In the genomic region with DNA sequence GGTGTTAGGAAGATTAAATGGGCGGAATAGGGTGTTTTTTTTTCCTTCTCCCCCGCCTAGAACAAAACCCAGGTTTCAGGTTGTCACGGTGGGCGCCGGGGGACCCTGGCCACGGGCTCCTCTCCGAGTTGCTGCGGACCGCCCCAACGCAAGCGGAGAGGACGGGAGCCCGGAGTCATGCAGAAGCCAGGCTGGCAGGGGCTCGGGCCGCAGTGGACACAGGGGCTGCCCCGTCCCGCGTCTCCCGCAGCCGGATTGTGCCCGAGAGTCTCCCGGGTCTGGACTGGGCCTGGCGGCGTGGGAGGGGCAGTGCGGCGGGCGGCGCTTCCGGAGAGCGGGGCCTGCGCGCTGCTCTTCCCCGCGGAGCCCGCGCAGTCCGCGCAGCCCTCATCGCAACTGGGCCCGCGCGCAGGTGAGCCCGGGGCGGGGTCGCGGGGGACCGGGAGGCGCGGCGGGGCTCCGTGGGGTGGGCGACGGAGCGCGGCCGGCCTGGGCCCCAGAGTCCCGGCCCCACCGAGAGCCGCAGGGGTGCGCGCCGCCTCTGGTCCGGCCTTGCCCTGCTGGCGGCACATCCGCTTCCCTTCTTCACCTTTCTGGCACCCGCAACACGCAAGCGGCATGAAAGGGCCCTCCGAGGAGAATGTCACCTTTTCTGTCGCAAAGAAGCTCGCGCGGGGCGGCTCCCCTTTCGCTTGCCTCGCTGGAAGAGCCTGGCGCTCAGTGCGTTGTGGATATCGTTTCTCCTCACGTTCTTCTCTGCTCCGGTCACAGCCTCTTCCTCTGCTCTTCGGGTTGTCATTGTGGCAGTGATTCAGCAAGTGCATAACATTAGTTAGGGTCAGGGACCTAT, we compare ENCODE assay signal across 1 cellular context.
A peak's percentile ranks its signal among the peaks of the same experiment; 100 is the strongest.
TF ChIP-seq lines count a peak whose summit lies in the region.

A gene with protein sequence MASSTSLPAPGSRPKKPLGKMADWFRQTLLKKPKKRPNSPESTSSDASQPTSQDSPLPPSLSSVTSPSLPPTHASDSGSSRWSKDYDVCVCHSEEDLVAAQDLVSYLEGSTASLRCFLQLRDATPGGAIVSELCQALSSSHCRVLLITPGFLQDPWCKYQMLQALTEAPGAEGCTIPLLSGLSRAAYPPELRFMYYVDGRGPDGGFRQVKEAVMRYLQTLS (plus strand): TSS at position 352 of the 850 bp plus-strand sequence. CDS start 7,802 bp downstream, outside the sequence.

TF ChIP-seq in HepG2, 621 proteins besides CTCF, POLR2A, EP300 and RAD21 (continued from another document and continues in another):
- TF ChIP-seq, protein P1, sequence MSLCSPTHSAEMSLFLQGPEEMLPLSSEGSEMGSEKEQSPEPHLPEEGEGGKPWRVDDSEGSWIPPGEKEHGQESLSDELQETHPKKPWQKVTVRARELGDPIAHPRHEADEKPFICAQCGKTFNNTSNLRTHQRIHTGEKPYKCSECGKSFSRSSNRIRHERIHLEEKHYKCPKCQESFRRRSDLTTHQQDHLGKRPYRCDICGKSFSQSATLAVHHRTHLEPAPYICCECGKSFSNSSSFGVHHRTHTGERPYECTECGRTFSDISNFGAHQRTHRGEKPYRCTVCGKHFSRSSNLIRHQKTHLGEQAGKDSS (CRISPR knock-in tag; IDR thresholded peaks at IDR 0.05; ENCODE audit: borderline replicate concordance, low read depth) = no peak
- TF ChIP-seq CREM (IDR thresholded peaks at IDR 0.05) = no peak
- no peak for TF ChIP-seq CREM (CRISPR knock-in tag; IDR thresholded peaks at IDR 0.05)
- 0 out of 2 replicates have a peak, but pooled peaks have one; percentile 22 for TF ChIP-seq ELF1 (CRISPR knock-in tag; IDR thresholded peaks at IDR 0.05)
- TF ChIP-seq, protein P2, sequence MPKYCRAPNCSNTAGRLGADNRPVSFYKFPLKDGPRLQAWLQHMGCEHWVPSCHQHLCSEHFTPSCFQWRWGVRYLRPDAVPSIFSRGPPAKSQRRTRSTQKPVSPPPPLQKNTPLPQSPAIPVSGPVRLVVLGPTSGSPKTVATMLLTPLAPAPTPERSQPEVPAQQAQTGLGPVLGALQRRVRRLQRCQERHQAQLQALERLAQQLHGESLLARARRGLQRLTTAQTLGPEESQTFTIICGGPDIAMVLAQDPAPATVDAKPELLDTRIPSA (CRISPR knock-in tag; IDR thresholded peaks at IDR 0.05; ENCODE audit: borderline replicate concordance) = no peak
- TF ChIP-seq SMARCE1 (IDR thresholded peaks at IDR 0.05; ENCODE audit: borderline replicate concordance) = no peak
- TF ChIP-seq, protein P3, sequence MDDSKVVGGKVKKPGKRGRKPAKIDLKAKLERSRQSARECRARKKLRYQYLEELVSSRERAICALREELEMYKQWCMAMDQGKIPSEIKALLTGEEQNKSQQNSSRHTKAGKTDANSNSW (CRISPR knock-in tag; IDR thresholded peaks at IDR 0.05; ENCODE audit: borderline replicate concordance) = no peak
- TF ChIP-seq YY1 (IDR thresholded peaks at IDR 0.05; ENCODE audit: insufficient read depth, insufficient replicate concordance, low read depth, low read length) = peak; percentile 64
- TF ChIP-seq, protein P4, sequence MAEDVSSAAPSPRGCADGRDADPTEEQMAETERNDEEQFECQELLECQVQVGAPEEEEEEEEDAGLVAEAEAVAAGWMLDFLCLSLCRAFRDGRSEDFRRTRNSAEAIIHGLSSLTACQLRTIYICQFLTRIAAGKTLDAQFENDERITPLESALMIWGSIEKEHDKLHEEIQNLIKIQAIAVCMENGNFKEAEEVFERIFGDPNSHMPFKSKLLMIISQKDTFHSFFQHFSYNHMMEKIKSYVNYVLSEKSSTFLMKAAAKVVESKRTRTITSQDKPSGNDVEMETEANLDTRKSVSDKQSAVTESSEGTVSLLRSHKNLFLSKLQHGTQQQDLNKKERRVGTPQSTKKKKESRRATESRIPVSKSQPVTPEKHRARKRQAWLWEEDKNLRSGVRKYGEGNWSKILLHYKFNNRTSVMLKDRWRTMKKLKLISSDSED (CRISPR knock-in tag; IDR thresholded peaks at IDR 0.05) = no peak
- TF ChIP-seq, protein P5, sequence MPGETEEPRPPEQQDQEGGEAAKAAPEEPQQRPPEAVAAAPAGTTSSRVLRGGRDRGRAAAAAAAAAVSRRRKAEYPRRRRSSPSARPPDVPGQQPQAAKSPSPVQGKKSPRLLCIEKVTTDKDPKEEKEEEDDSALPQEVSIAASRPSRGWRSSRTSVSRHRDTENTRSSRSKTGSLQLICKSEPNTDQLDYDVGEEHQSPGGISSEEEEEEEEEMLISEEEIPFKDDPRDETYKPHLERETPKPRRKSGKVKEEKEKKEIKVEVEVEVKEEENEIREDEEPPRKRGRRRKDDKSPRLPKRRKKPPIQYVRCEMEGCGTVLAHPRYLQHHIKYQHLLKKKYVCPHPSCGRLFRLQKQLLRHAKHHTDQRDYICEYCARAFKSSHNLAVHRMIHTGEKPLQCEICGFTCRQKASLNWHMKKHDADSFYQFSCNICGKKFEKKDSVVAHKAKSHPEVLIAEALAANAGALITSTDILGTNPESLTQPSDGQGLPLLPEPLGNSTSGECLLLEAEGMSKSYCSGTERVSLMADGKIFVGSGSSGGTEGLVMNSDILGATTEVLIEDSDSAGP (CRISPR knock-in tag; IDR thresholded peaks at IDR 0.05; ENCODE audit: borderline replicate concordance) = peak; percentile 69; the same call in 1 of the 2 replicates
- TF ChIP-seq ZNF619 (CRISPR knock-in tag; IDR thresholded peaks at IDR 0.05) = no peak; the same call in 1 of the 2 replicates
- TF ChIP-seq ZNF75D (CRISPR knock-in tag; IDR thresholded peaks at IDR 0.05; ENCODE audit: borderline replicate concordance) = no peak
- no peak for TF ChIP-seq NFYB (CRISPR knock-in tag; IDR thresholded peaks at IDR 0.05)
- no peak for TF ChIP-seq ATF1 (CRISPR knock-in tag; IDR thresholded peaks at IDR 0.05)
- peak; percentile 98 for TF ChIP-seq HNRNPLL (IDR thresholded peaks at IDR 0.05; ENCODE audit: low read depth, low read length, poor library complexity, severe bottlenecking)
- TF ChIP-seq, protein P6, sequence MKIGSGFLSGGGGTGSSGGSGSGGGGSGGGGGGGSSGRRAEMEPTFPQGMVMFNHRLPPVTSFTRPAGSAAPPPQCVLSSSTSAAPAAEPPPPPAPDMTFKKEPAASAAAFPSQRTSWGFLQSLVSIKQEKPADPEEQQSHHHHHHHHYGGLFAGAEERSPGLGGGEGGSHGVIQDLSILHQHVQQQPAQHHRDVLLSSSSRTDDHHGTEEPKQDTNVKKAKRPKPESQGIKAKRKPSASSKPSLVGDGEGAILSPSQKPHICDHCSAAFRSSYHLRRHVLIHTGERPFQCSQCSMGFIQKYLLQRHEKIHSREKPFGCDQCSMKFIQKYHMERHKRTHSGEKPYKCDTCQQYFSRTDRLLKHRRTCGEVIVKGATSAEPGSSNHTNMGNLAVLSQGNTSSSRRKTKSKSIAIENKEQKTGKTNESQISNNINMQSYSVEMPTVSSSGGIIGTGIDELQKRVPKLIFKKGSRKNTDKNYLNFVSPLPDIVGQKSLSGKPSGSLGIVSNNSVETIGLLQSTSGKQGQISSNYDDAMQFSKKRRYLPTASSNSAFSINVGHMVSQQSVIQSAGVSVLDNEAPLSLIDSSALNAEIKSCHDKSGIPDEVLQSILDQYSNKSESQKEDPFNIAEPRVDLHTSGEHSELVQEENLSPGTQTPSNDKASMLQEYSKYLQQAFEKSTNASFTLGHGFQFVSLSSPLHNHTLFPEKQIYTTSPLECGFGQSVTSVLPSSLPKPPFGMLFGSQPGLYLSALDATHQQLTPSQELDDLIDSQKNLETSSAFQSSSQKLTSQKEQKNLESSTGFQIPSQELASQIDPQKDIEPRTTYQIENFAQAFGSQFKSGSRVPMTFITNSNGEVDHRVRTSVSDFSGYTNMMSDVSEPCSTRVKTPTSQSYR (CRISPR knock-in tag; IDR thresholded peaks at IDR 0.05; ENCODE audit: borderline replicate concordance) = no peak
- TF ChIP-seq ZC3H13 (CRISPR knock-in tag; IDR thresholded peaks at IDR 0.05) = peak; percentile 91
- no peak for TF ChIP-seq HOXA9 (CRISPR knock-in tag; IDR thresholded peaks at IDR 0.05; ENCODE audit: borderline replicate concordance)
- TF ChIP-seq MIER3 (CRISPR knock-in tag; IDR thresholded peaks at IDR 0.05; ENCODE audit: borderline replicate concordance) = peak; percentile 33; the same call in 1 of the 2 replicates
- TF ChIP-seq TSC22D2 (CRISPR knock-in tag; IDR thresholded peaks at IDR 0.05; ENCODE audit: borderline replicate concordance) = no peak
- TF ChIP-seq, protein P7, sequence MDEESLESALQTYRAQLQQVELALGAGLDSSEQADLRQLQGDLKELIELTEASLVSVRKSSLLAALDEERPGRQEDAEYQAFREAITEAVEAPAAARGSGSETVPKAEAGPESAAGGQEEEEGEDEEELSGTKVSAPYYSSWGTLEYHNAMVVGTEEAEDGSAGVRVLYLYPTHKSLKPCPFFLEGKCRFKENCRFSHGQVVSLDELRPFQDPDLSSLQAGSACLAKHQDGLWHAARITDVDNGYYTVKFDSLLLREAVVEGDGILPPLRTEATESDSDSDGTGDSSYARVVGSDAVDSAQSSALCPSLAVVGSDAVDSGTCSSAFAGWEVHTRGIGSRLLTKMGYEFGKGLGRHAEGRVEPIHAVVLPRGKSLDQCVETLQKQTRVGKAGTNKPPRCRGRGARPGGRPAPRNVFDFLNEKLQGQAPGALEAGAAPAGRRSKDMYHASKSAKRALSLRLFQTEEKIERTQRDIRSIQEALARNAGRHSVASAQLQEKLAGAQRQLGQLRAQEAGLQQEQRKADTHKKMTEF (CRISPR knock-in tag; IDR thresholded peaks at IDR 0.05) = peak; percentile 76; the same call in 1 of the 2 replicates
- TF ChIP-seq SRY (CRISPR knock-in tag; IDR thresholded peaks at IDR 0.05) = peak; percentile 66; the same call in 1 of the 2 replicates
- TF ChIP-seq SIX1 (CRISPR knock-in tag; IDR thresholded peaks at IDR 0.05; ENCODE audit: borderline replicate concordance) = no peak
- peak; percentile 3; the same call in 1 of the 2 replicates for TF ChIP-seq BCL6 (CRISPR knock-in tag; IDR thresholded peaks at IDR 0.05)
- TF ChIP-seq FLYWCH1 (CRISPR knock-in tag; IDR thresholded peaks at IDR 0.05) = peak; percentile 74; the same call in 1 of the 2 replicates
- 0 out of 2 replicates have a peak, but pooled peaks have one; percentile 76 for TF ChIP-seq ZNF296 (CRISPR knock-in tag; conservative IDR thresholded peaks at IDR 0.05)
- TF ChIP-seq MED13 (CRISPR knock-in tag; IDR thresholded peaks at IDR 0.05) = peak; percentile 74; the same call in 1 of the 2 replicates
- TF ChIP-seq ZNF253 (CRISPR knock-in tag; IDR thresholded peaks at IDR 0.05; ENCODE audit: borderline replicate concordance) = no peak
- peak; percentile 70; the same call in 1 of the 2 replicates for TF ChIP-seq ZBTB7B (CRISPR knock-in tag; IDR thresholded peaks at IDR 0.05)
- TF ChIP-seq IRX3 (CRISPR knock-in tag; IDR thresholded peaks at IDR 0.05; ENCODE audit: borderline replicate concordance, low read depth) = no peak
- TF ChIP-seq KLF12 (CRISPR knock-in tag; IDR thresholded peaks at IDR 0.05; ENCODE audit: borderline replicate concordance) = peak; percentile 82; the same call in 1 of the 2 replicates
- TF ChIP-seq SATB2 (CRISPR knock-in tag; IDR thresholded peaks at IDR 0.05) = no peak
- peak; percentile 21; the same call in 1 of the 2 replicates for TF ChIP-seq ZNF232 (CRISPR knock-in tag; IDR thresholded peaks at IDR 0.05; ENCODE audit: borderline replicate concordance)
- no peak for TF ChIP-seq ARID2 (CRISPR knock-in tag; IDR thresholded peaks at IDR 0.05; ENCODE audit: borderline replicate concordance)
- peak; percentile 31; the same call in 1 of the 2 replicates for TF ChIP-seq ZNF766 (CRISPR knock-in tag; IDR thresholded peaks at IDR 0.05; ENCODE audit: borderline replicate concordance)
- peak; percentile 82 for TF ChIP-seq ZNF563 (CRISPR knock-in tag; IDR thresholded peaks at IDR 0.05)
- TF ChIP-seq SNRNP70 (IDR thresholded peaks at IDR 0.05; ENCODE audit: low read depth, low read length) = no peak
- TF ChIP-seq ZNF282 (IDR thresholded peaks at IDR 0.05; ENCODE audit: partially characterized antibody) = no peak
- no peak for TF ChIP-seq NFE2 (CRISPR knock-in tag; IDR thresholded peaks at IDR 0.05)
- TF ChIP-seq ZMYM2 (CRISPR knock-in tag; IDR thresholded peaks at IDR 0.05) = no peak
- no peak for TF ChIP-seq ZNF468 (CRISPR knock-in tag; IDR thresholded peaks at IDR 0.05)
- TF ChIP-seq SNAI1 (CRISPR knock-in tag; IDR thresholded peaks at IDR 0.05; ENCODE audit: borderline replicate concordance) = no peak
- 0 out of 2 replicates have a peak, but pooled peaks have one; percentile 29 for TF ChIP-seq KDM5A (IDR thresholded peaks at IDR 0.05; ENCODE audit: borderline replicate concordance, low read length)
- TF ChIP-seq, protein P8, sequence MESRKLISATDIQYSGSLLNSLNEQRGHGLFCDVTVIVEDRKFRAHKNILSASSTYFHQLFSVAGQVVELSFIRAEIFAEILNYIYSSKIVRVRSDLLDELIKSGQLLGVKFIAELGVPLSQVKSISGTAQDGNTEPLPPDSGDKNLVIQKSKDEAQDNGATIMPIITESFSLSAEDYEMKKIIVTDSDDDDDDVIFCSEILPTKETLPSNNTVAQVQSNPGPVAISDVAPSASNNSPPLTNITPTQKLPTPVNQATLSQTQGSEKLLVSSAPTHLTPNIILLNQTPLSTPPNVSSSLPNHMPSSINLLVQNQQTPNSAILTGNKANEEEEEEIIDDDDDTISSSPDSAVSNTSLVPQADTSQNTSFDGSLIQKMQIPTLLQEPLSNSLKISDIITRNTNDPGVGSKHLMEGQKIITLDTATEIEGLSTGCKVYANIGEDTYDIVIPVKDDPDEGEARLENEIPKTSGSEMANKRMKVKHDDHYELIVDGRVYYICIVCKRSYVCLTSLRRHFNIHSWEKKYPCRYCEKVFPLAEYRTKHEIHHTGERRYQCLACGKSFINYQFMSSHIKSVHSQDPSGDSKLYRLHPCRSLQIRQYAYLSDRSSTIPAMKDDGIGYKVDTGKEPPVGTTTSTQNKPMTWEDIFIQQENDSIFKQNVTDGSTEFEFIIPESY (CRISPR knock-in tag; IDR thresholded peaks at IDR 0.05) = no peak
- no peak for TF ChIP-seq TAF15 (IDR thresholded peaks at IDR 0.05; ENCODE audit: low read depth, low read length, poor library complexity, severe bottlenecking)
- TF ChIP-seq CAMTA2 (CRISPR knock-in tag; IDR thresholded peaks at IDR 0.05; ENCODE audit: borderline replicate concordance) = no peak
- no peak for TF ChIP-seq HMGA1 (CRISPR knock-in tag; conservative IDR thresholded peaks at IDR 0.05)
- TF ChIP-seq JUNB (CRISPR knock-in tag; IDR thresholded peaks at IDR 0.05; ENCODE audit: borderline replicate concordance) = no peak
- 0 out of 2 replicates have a peak, but pooled peaks have one; percentile 10 for TF ChIP-seq TGIF2 (CRISPR knock-in tag; IDR thresholded peaks at IDR 0.05)
- TF ChIP-seq ZFP1 (CRISPR knock-in tag; IDR thresholded peaks at IDR 0.05) = no peak
- no peak for TF ChIP-seq KDM4B (CRISPR knock-in tag; IDR thresholded peaks at IDR 0.05)
- no peak for TF ChIP-seq ZNF7 (CRISPR knock-in tag; IDR thresholded peaks at IDR 0.05)
